9 cellular contexts compared by ENCODE assay signal in the genomic region with DNA sequence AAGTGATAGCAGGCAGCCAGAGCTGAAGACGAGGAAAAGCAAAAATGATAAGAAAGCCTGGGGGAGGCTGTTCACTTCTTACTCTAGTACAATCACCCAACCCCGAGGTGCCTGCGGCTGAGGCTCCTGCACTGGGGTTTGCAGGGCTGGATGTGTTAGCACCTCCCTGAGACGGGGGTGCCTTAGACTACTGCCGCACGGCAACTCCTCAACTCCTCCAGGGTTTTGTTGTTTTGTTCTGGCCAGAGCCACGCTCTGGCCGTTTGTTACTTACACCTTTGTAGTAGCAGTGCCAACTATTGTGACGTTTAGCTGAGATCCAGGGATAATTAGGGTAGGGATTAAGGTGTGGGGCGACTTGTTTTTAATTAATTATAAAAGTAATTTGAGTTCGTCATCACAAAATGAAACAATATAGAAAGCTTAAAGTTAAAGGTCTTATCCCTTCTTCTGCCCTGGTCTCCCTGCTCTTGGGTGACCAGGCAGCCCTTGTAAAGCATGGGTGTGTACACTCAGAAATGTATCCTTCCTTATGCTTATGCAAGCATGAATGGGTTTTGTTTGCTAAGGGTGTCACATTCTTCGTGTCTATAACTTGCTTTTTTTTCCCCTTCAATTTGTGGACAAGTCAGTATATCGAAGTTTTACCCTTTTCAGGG. TPM values are rescaled to one million over a fixed set of nuclear protein-coding genes. Genes with fewer than 3 reads are reported as not detected.
DNase-seq lines count a peak whose midpoint lies in the region; ATAC-seq, FAIRE-seq and TF ChIP-seq lines count a peak whose summit lies in the region.
"Had no signal": no experiment of that assay in that cellular context is flagged by ENCODE, and none has a peak within 500 bp of the region (broad histone marks: within the 10 kb centered on the region; RNA-seq: fewer than 3 reads in every experiment).

No MANE protein-coding gene starts in this region.

- H3K27ac Mint-ChIP-seq in Calu3 (ENCODE audit: unreplicated experiment) = peak overlapping the region; percentile 36

- H2AFZ ChIP-seq in GM12878 (ENCODE audit: control insufficient read depth, low read depth, low read length) = no peak overlapping the region; the same call in 1 of the 2 replicates

- no peaks in the 10 kb centered on the region for H3K9me3 Mint-ChIP-seq in Calu3 (ENCODE audit: low read depth, unreplicated experiment)

- BruUV-seq in Calu3 (replicated peaks; lab: Mats Ljungman, UMichigan) (no TSS peak), Panc1 (replicated peaks; lab: Mats Ljungman, UMichigan) (no TSS peak), GM12878 (replicated peaks; lab: Mats Ljungman, UMichigan) (no TSS peak)

- ATAC-seq in Panc1 (peak; percentile 64; the same call in 1 of the 2 replicates), GM12878 (no peak)

- peaks cover 30% of the 10 kb centered on the region for H3K4me1 Mint-ChIP-seq in Calu3 (ENCODE audit: low read depth, unreplicated experiment)

- H3K4me3 ChIP-seq in Panc1 (ENCODE audit: low read depth in 2 of 2, low read length in 2 of 2) (no peak overlapping the region), GM12878 (no peak overlapping the region), sigmoid colon (no peak overlapping the region)

- H3K79me2 ChIP-seq in GM12878 (ENCODE audit: control insufficient read depth, insufficient read depth, low read length) = no peaks in the 10 kb centered on the region; the same call in none of the 2 replicates

- H3K27me3 Mint-ChIP-seq in Calu3 (ENCODE audit: unreplicated experiment) = no peaks in the 10 kb centered on the region

- TF ChIP-seq POLR2A in GM12878 (IDR thresholded peaks at IDR 0.05; ENCODE audit: low read depth, low read length) (no peak), sigmoid colon (IDR thresholded peaks at IDR 0.05) (no peak)

- FAIRE-seq in GM12878 (lab: Jason Lieb, UNC) = no peak
- FAIRE-seq: D721Med had no signal

- peak overlapping the region; percentile 45 for H3K4me3 Mint-ChIP-seq in Calu3 (ENCODE audit: low read depth, unreplicated experiment)

- no peak for TF ChIP-seq RAD21 in GM12878 (IDR thresholded peaks at IDR 0.05; ENCODE audit: insufficient read depth, low read depth, low read length)

- RAD21 ChIA-PET in GM12878 (lab: Charles Lee; ENCODE audit: unreplicated experiment) = interaction anchor here (1.1 to 1.2 kb wide), 2 partner anchors 35 to 46 kb away, joined by 3 read pairs; no protein-coding TSS in a partner anchor

- WGBS in GM12878 (ENCODE audit: insufficient coverage, insufficient replicate concordance, low lambda C conversion rate, missing lambda C conversion rate) = 77% methylated on average over 13 of the region's 13 CpGs
- WGBS in sigmoid colon, 2 donors = 12 to 42% methylated on average over 13 of the region's 13 CpGs

- H4K20me1 ChIP-seq in GM12878 (ENCODE audit: control insufficient read depth, insufficient read depth) = no peaks in the 10 kb centered on the region

- intact Hi-C loops in Calu3 (cut with micrococcal nuclease; ENCODE audit: unreplicated experiment) = loop anchor here (2.0 kb wide), 2 partner anchors 26 to 64 kb away; no protein-coding TSS in a partner anchor
- intact Hi-C loops in Panc1 (cut with micrococcal nuclease; ENCODE audit: unreplicated experiment) = no loop called here
- intact Hi-C loops in GM12878 (cut with micrococcal nuclease; ENCODE audit: unreplicated experiment) = no loop called here
- intact Hi-C loops in sigmoid colon (cut with DNase I) = no loop called here

- no peak overlapping the region for H3K9ac ChIP-seq in GM12878 (ENCODE audit: control insufficient read depth, insufficient read depth, low read length)

- POLR2A ChIA-PET in Panc1 (lab: Charles Lee) (no interaction called here), GM12878 (lab: Charles Lee) (interaction anchor here (0.7 kb wide), 1 partner anchor 317 kb away, joined by 3 read pairs; no protein-coding TSS in a partner anchor)

- CTCF ChIA-PET in Calu3 (lab: Charles Lee) = interaction anchor here (0.6 to 1.7 kb wide), 9 partner anchors 7 to 491 kb away, joined by 3 to 10 read pairs (median 5); a partner anchor contains a TSS
- CTCF ChIA-PET in Panc1 (lab: Charles Lee) = interaction anchor here (0.9 kb wide), 1 partner anchor 46 kb away, joined by 3 read pairs; no protein-coding TSS in a partner anchor
- CTCF ChIA-PET in GM12878 (lab: Yijun Ruan, JAX) = interaction anchor here (0.6 to 1.4 kb wide), 3 partner anchors 22 to 60 kb away, joined by 3 read pairs; no protein-coding TSS in a partner anchor

- TF ChIP-seq EP300 in GM12878 (IDR thresholded peaks at IDR 0.05; ENCODE audit: borderline replicate concordance in 1 of 2, control insufficient read depth in 1 of 2, low read depth in 2 of 2, low read length in 2 of 2) (no peak), sigmoid colon (IDR thresholded peaks at IDR 0.05) (no peak)

- in situ Hi-C loops in Panc1 (cut with HindIII; ENCODE audit: low pct_unique_long_range_greater_than_20kb, low sequenced_read_pairs) (no loop called here), GM12878 (cut with MboI) (no loop called here)

- DNase-seq in Calu3 (peak; percentile 29), Panc1 (ENCODE audit: low read depth, low spot score) (no peak), GM12878 (ENCODE audit: low read depth, low spot score) (no peak), sigmoid colon (no peak), DMS153 (lab: John Stamatoyannopoulos, UW) (no peak), hepatic stellate cell (ENCODE audit: low spot score) (no peak), NCI-H187 treated with DMSO at 0.1 percent for 48 hours (lab: John Stamatoyannopoulos, UW) (no peak), NCI-H748 (lab: John Stamatoyannopoulos, UW; ENCODE audit: unreplicated experiment) (no peak)

- H3K9me3 ChIP-seq in Panc1 (ENCODE audit: control insufficient read depth, insufficient read depth, low read depth, low read length) (no peaks in the 10 kb centered on the region), GM12878 (replicated peaks; ENCODE audit: control insufficient read depth, insufficient read depth, low read length) (no peaks in the 10 kb centered on the region), sigmoid colon (no peaks in the 10 kb centered on the region)

- TF ChIP-seq CTCF in Calu3 (IDR thresholded peaks at IDR 0.05; ENCODE audit: unreplicated experiment) (no peak), Panc1 (IDR thresholded peaks at IDR 0.05) (no peak), GM12878 (IDR thresholded peaks at IDR 0.05 in 2 of 3, conservative IDR thresholded peaks at IDR 0.05 in 1 of 3; ENCODE audit: control insufficient read depth in 2 of 3, extremely low read depth in 1 of 3, insufficient read depth in 1 of 3, low read depth in 3 of 3, low read length in 3 of 3) (no peak), sigmoid colon (IDR thresholded peaks at IDR 0.05) (no peak)

- SMC1A ChIA-PET in GM12878 (lab: Charles Lee; ENCODE audit: uncharacterized antibody, unreplicated experiment) = no interaction called here

- H3K4me1 ChIP-seq in Panc1 (ENCODE audit: control insufficient read depth, insufficient read depth, low read length) (peaks cover 43% of the 10 kb centered on the region), GM12878 (ENCODE audit: control insufficient read depth, insufficient read depth, low read length) (peaks cover 14% of the 10 kb centered on the region), sigmoid colon (peaks cover 0 to 86% (median 64%) of the 10 kb centered on the region in 4 donors)

- no peaks in the 10 kb centered on the region for H3K36me3 ChIP-seq in Panc1 (ENCODE audit: control insufficient read depth, insufficient read depth, low read length)
- H3K36me3 ChIP-seq in GM12878 (ENCODE audit: control insufficient read depth in 2 of 2, insufficient read depth in 2 of 2, low read length in 1 of 2) = no peaks in the 10 kb centered on the region
- no peaks in the 10 kb centered on the region for H3K36me3 ChIP-seq in sigmoid colon

- H3K27me3 ChIP-seq in Panc1 (ENCODE audit: control insufficient read depth, insufficient read depth, low read length) (no peaks in the 10 kb centered on the region), GM12878 (replicated peaks in 1 of 2; ENCODE audit: control insufficient read depth in 2 of 2, insufficient read depth in 2 of 2, low read length in 1 of 2) (no peaks in the 10 kb centered on the region), sigmoid colon (no peaks in the 10 kb centered on the region)

- H3K27ac ChIP-seq in Panc1 (ENCODE audit: low read length) (peak overlapping the region; percentile 51), GM12878 (ENCODE audit: control insufficient read depth, insufficient read depth) (no peak overlapping the region), sigmoid colon (peak overlapping the region in 3 of 4 donors; percentile 83 to 86 (median 85))

- H3K4me2 ChIP-seq in GM12878 (ENCODE audit: control insufficient read depth, insufficient read depth) = peak overlapping the region; percentile 36

- H3K36me3 Mint-ChIP-seq in Calu3 (ENCODE audit: insufficient read depth, unreplicated experiment) = no peaks in the 10 kb centered on the region

TF ChIP-seq in GM12878, 131 proteins besides CTCF, POLR2A, EP300 and RAD21 (continues in another document):
- TF ChIP-seq MEF2B (IDR thresholded peaks at IDR 0.05; ENCODE audit: partially characterized antibody, poor library complexity, severe bottlenecking) = no peak
- TF ChIP-seq TBL1XR1 (IDR thresholded peaks at IDR 0.05; ENCODE audit: low read depth, low read length) = no peak
- no peak for TF ChIP-seq RCOR1 (conservative IDR thresholded peaks at IDR 0.05; ENCODE audit: low read depth, low read length)
- no peak for TF ChIP-seq HDAC2 (IDR thresholded peaks at IDR 0.05)
- TF ChIP-seq IRF4 (IDR thresholded peaks at IDR 0.05; ENCODE audit: low read depth, low read length) = no peak
- no peak for TF ChIP-seq LARP7 (IDR thresholded peaks at IDR 0.05)

RNA-seq across cellular contexts. Expression of a gene that starts 51.3 kb away (rescaled TPM):
- total RNA-seq in Calu3 (2022) = 4.1 and 6.5 TPM in 2 replicates
- 3.1 TPM for total RNA-seq in Panc1 (2021; ENCODE audit: unreplicated experiment)
- polyA plus RNA-seq in Panc1 (2012; ENCODE audit: insufficient read length) = 6.0 TPM
- total RNA-seq in GM12878 (2013; cell fraction: nucleolus; rRNA removed) = not detected in 2 replicates
- total RNA-seq in GM12878 (2014; rRNA removed) = not detected in 2 replicates
- total RNA-seq in GM12878 (2014; rRNA removed; fragmentation: Illumina TruSeq; extraction: Trizol) = not detected in 2 replicates
- total RNA-seq in GM12878 (2021) = 0.10 TPM in 1 of 2 replicates, not detected in the other
- not detected for polyA plus RNA-seq in GM12878 (2011; ENCODE audit: low read depth)
- not detected in 2 replicates for polyA plus RNA-seq in GM12878 (2011; rRNA removed)
- polyA plus RNA-seq in GM12878 (2011; cell fraction: cytosol; rRNA removed) = not detected in 2 replicates
- polyA plus RNA-seq in GM12878 (2011; cell fraction: nucleus; rRNA removed) = not detected in 2 replicates
- not detected in 2 replicates for polyA plus RNA-seq in GM12878 (2012)
- polyA plus RNA-seq in GM12878 (2014; fragmentation: Illumina TruSeq; extraction: Trizol) = not detected in 2 replicates
- polyA plus RNA-seq in GM12878 (2014; fragmentation: Nextera tagmentation; extraction: Ambion mirVana) = not detected
- 0.04 and 0.12 TPM in 2 replicates for polyA plus RNA-seq in GM12878 (2014; rRNA removed)
- polyA plus RNA-seq in GM12878 (2016; fragmentation: Nextera tagmentation; extraction: Ambion mirVana) = not detected
- not detected in 2 replicates for polyA minus RNA-seq in GM12878 (2011; rRNA and poly(A)+ RNA removed)
- polyA minus RNA-seq in GM12878 (2011; cell fraction: cytosol; rRNA and poly(A)+ RNA removed) = not detected in 2 replicates
- polyA minus RNA-seq in GM12878 (2011; cell fraction: nucleus; rRNA and poly(A)+ RNA removed) = not detected in 2 replicates
- 1 to 10 TPM; 2.5 to 7.6 (median 7.3) TPM for total RNA-seq in sigmoid colon
- 100 to 1,000 TPM in 1 of 3 donors, 10 to 100 TPM in 2; 66.1 to 114 (median 78.0) TPM for polyA plus RNA-seq in sigmoid colon
